In the genomic region with DNA sequence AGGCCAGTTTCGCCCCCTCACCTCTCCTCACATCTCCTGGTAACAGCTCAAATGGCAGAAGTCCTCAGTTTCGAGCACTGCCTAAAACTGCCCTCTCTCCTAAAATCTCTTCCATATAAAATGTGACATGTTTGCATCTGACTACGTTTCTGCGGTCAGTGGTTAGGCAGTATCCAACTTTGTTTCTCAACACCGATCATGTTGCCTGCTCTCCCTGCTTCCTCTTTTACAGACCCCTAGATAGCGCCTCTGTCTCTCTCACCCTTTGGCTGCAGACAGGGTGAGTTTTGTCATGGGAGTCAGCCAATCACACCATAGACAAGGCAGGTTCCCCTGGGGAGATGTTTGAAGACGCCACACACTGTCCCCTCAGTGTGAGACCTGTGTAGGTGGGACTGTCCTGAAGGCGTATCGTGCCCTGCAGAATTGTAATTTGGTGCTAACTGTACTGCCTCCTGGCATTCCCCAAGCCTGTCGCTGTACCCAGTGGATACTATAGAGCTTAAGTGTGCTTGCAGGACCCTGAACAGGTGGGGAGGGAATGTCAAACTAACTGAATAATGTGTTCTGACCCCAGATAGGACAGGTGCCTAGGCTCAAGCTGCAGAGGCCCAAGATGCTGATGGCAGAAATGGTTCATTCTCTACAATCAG, we compare ENCODE assay signal across 8 cellular contexts. TPM values are rescaled to one million over a fixed set of nuclear protein-coding genes. Genes with fewer than 3 reads are reported as not detected.
DNase-seq lines count a peak whose midpoint lies in the region; ATAC-seq and TF ChIP-seq lines count a peak whose summit lies in the region.

No MANE protein-coding gene starts in this region.

- CTCF ChIA-PET in Calu3 (lab: Charles Lee) = interaction anchor here (0.6 to 1.3 kb wide), 4 partner anchors 31 to 319 kb away, joined by 3 to 5 read pairs (median 4); no protein-coding TSS in a partner anchor

- H3K36me3 Mint-ChIP-seq in Calu3 (ENCODE audit: insufficient read depth, unreplicated experiment) (peaks cover 32% of the 10 kb centered on the region), type B pancreatic cell (peaks cover 7% of the 10 kb centered on the region)

- TF ChIP-seq CTCF in Calu3 (IDR thresholded peaks at IDR 0.05; ENCODE audit: unreplicated experiment) (no peak), lung (IDR thresholded peaks at IDR 0.05; ENCODE audit: control extremely low read depth, extremely low read depth) (no peak), type B pancreatic cell (conservative IDR thresholded peaks at IDR 0.05) (no peak)

- WGBS in lung, 2 donors = 40 to 50% methylated on average over 10 of the region's 10 CpGs

- peak; percentile 51 for ATAC-seq in GM21515 (IDR thresholded peaks at IDR 0.05; ENCODE audit: unreplicated experiment)
- peak; percentile 19 for ATAC-seq in lung (ENCODE audit: insufficient read depth, low FRiP score)

- peaks cover 4 to 9% of the 10 kb centered on the region in 2 donors for H3K4me1 ChIP-seq in lung (ENCODE audit: control insufficient read depth in 2 of 2, insufficient read depth in 2 of 2, low read length in 2 of 2)

- DNase-seq in Calu3 = no peak
- DNase-seq in Jurkat, Clone E6-1 (ENCODE audit: low read depth, low spot score) = no peak
- DNase-seq in caudate nucleus (lab: John Stamatoyannopoulos, UW) = no peak
- DNase-seq in lung (ENCODE audit: low spot score) = no peak
- no peak for DNase-seq in type B pancreatic cell (ENCODE audit: extremely low spot score, unreplicated experiment)
- DNase-seq in NCI-H82 treated with DMSO at 0.1 percent for 48 hours (lab: John Stamatoyannopoulos, UW; ENCODE audit: unreplicated experiment) = no peak
- DNase-seq in NCI-H2196 (lab: John Stamatoyannopoulos, UW; ENCODE audit: unreplicated experiment) = no peak

- H3K9me3 ChIP-seq in lung (ENCODE audit: control insufficient read depth in 2 of 2, insufficient read depth in 1 of 2, low read length in 1 of 2) = no peaks in the 10 kb centered on the region

- H3K27me3 Mint-ChIP-seq in Calu3 (ENCODE audit: unreplicated experiment) (no peaks in the 10 kb centered on the region), type B pancreatic cell (no peaks in the 10 kb centered on the region)

- peak overlapping the region; percentile 79 for H3K4me3 Mint-ChIP-seq in Calu3 (ENCODE audit: low read depth, unreplicated experiment)
- peak overlapping the region; percentile 85 for H3K4me3 Mint-ChIP-seq in type B pancreatic cell

- H3K4me1 Mint-ChIP-seq in Calu3 (ENCODE audit: low read depth, unreplicated experiment) (peaks cover 24% of the 10 kb centered on the region), type B pancreatic cell (ENCODE audit: unreplicated experiment) (peaks cover 16% of the 10 kb centered on the region)

- BruUV-seq in Calu3 (replicated peaks; lab: Mats Ljungman, UMichigan) = no TSS peak

- peak overlapping the region; percentile 74 for H3K4me3 ChIP-seq in Jurkat, Clone E6-1 (ENCODE audit: low read length)
- H3K4me3 ChIP-seq in lung = peak overlapping the region; percentile 87

- H3K27me3 ChIP-seq in lung (ENCODE audit: control insufficient read depth, insufficient read depth) = no peaks in the 10 kb centered on the region

- H3K9me3 Mint-ChIP-seq in Calu3 (ENCODE audit: low read depth, unreplicated experiment) (no peaks in the 10 kb centered on the region), type B pancreatic cell (no peaks in the 10 kb centered on the region)

- intact Hi-C loops in Calu3 (cut with micrococcal nuclease; ENCODE audit: unreplicated experiment) = no loop called here

- H3K36me3 ChIP-seq in lung (ENCODE audit: control insufficient read depth in 2 of 2, insufficient read depth in 2 of 2, low read length in 2 of 2) = peaks cover 2% of the 10 kb centered on the region in 2 donors

- H3K27ac Mint-ChIP-seq in Calu3 (ENCODE audit: unreplicated experiment) = peak overlapping the region; percentile 56
- H3K27ac Mint-ChIP-seq in type B pancreatic cell = peak overlapping the region; percentile 70

- H3K27ac ChIP-seq in caudate nucleus (ENCODE audit: low read depth, low read length) = peak overlapping the region; percentile 79
- H3K27ac ChIP-seq in lung (ENCODE audit: low read depth in 1 of 2, low read length in 1 of 2) = peak overlapping the region; percentile 93

RNA-seq across cellular contexts. Expression of a gene that starts 1.1 kb away (rescaled TPM):
- 212 and 223 TPM in 2 replicates for total RNA-seq in Calu3 (2022)
- polyA plus RNA-seq in Jurkat, Clone E6-1 (2012; ENCODE audit: insufficient read depth, insufficient read length) = 90.3 TPM
- total RNA-seq in lung = 100 to 1,000 TPM in 1 of 2 donors, 10 to 100 TPM in 1; 88.9 to 163 TPM
- 100 to 1,000 TPM; 143 to 170 TPM for polyA plus RNA-seq in lung
- total RNA-seq in type B pancreatic cell (ENCODE audit: low replicate concordance) = 76.6 and 114 TPM in 2 replicates

RNA-seq across cellular contexts. Expression of a gene that starts 45.6 kb away (rescaled TPM):
- total RNA-seq in Calu3 (2022) (91.6 and 100 TPM in 2 replicates), lung (10 to 100 TPM; 26.4 to 31.5 TPM), type B pancreatic cell (ENCODE audit: low replicate concordance) (83.2 and 96.8 TPM in 2 replicates)
- 3.2 TPM for polyA plus RNA-seq in Jurkat, Clone E6-1 (2012; ENCODE audit: insufficient read depth, insufficient read length)
- polyA plus RNA-seq in lung = 10 to 100 TPM in 1 of 2 donors, 1 to 10 TPM in 1; 6.8 to 10.2 TPM
